Comparison of ENCODE assay signal across 8 cellular contexts in genomic region chr15:89332446-89332845, GRCh38. TPM values are rescaled to one million over a fixed set of nuclear protein-coding genes. Genes with fewer than 3 reads are reported as not detected.
DNase-seq lines count a peak whose midpoint lies in the region; ATAC-seq, FAIRE-seq and TF ChIP-seq lines count a peak whose summit lies in the region.

No MANE protein-coding gene starts in this region.

- no peaks in the 10 kb centered on the region for H3K9me3 ChIP-seq in astrocyte (ENCODE audit: insufficient read depth, low read depth, low read length)
- no peaks in the 10 kb centered on the region for H3K9me3 ChIP-seq in effector memory CD4-positive, alpha-beta T cell (ENCODE audit: control insufficient read depth, low read length)

- H3K27me3 ChIP-seq in HL-60 (ENCODE audit: insufficient read depth, poor library complexity, severe bottlenecking) (no peaks in the 10 kb centered on the region), astrocyte (ENCODE audit: insufficient read depth, low read length) (no peaks in the 10 kb centered on the region)
- no peaks in the 10 kb centered on the region for H3K27me3 ChIP-seq in effector memory CD4-positive, alpha-beta T cell (replicated peaks; ENCODE audit: control insufficient read depth, insufficient read depth, low read length, poor library complexity, severe bottlenecking)

- peaks cover 29% of the 10 kb centered on the region for H3K4me1 ChIP-seq in astrocyte (ENCODE audit: insufficient read depth, low read length)
- H3K4me1 ChIP-seq in effector memory CD4-positive, alpha-beta T cell (ENCODE audit: control insufficient read depth, insufficient read depth, low read length, poor library complexity, severe bottlenecking) = peaks cover 53% of the 10 kb centered on the region

- no peak overlapping the region for H3K27ac Mint-ChIP-seq in astrocyte (ENCODE audit: unreplicated experiment)
- H3K27ac Mint-ChIP-seq in naive B cell = peak overlapping the region in 4 of 6 donors; percentile 66 to 87 (median 72)

- no peak overlapping the region for H2AFZ ChIP-seq in astrocyte (ENCODE audit: low read depth, low read length)

- H3K4me1 Mint-ChIP-seq in astrocyte (ENCODE audit: low read depth, unreplicated experiment) (peaks cover 24% of the 10 kb centered on the region), naive B cell (peaks cover 35 to 58% (median 44%) of the 10 kb centered on the region in 3 donors)

- H3K9me3 Mint-ChIP-seq in astrocyte (ENCODE audit: unreplicated experiment) = no peaks in the 10 kb centered on the region
- H3K9me3 Mint-ChIP-seq in naive B cell = peaks cover 0 to 6% (median 4%) of the 10 kb centered on the region in 7 donors

- ATAC-seq in naive B cell (ENCODE audit: low read depth in 2 of 2) (no peak), GM19351 (IDR thresholded peaks at IDR 0.05; ENCODE audit: unreplicated experiment) (no peak)

- H3K27me3 Mint-ChIP-seq in astrocyte (ENCODE audit: low read depth, unreplicated experiment) = peaks cover 8% of the 10 kb centered on the region
- peaks cover 0 to 7% (median 5%) of the 10 kb centered on the region in 3 donors for H3K27me3 Mint-ChIP-seq in naive B cell

- peaks cover 65% of the 10 kb centered on the region for H4K20me1 ChIP-seq in astrocyte (ENCODE audit: insufficient read depth, low read length)

- peak overlapping the region; percentile 50 for H3K9ac ChIP-seq in astrocyte (ENCODE audit: low read length)

- H3K79me2 ChIP-seq in astrocyte (ENCODE audit: insufficient read depth, low read length) = peaks cover 68% of the 10 kb centered on the region

- FAIRE-seq in D721Med (lab: Jason Lieb, UNC) (no peak), astrocyte (lab: Jason Lieb, UNC) (no peak)

- peaks cover 48% of the 10 kb centered on the region for H3K36me3 ChIP-seq in astrocyte (ENCODE audit: insufficient read depth, low read length)
- peaks cover 49% of the 10 kb centered on the region for H3K36me3 ChIP-seq in effector memory CD4-positive, alpha-beta T cell (ENCODE audit: control insufficient read depth, insufficient read depth, low read length)

- TF ChIP-seq CTCF in D721Med (IDR thresholded peaks at IDR 0.05; ENCODE audit: insufficient read depth, missing control alignments) (peak; percentile 33), HL-60 (IDR thresholded peaks at IDR 0.05; ENCODE audit: insufficient read depth, low read length) (no peak), astrocyte (IDR thresholded peaks at IDR 0.05; ENCODE audit: insufficient read depth, low read depth, low read length) (no peak)

- H3K4me3 Mint-ChIP-seq in astrocyte (ENCODE audit: unreplicated experiment) = peak overlapping the region; percentile 72
- peak overlapping the region; percentile 44 to 85 (median 72) for H3K4me3 Mint-ChIP-seq in naive B cell

- H3K4me2 ChIP-seq in astrocyte (ENCODE audit: low read length) = peak overlapping the region; percentile 97

- H3K4me3 ChIP-seq in HL-60 (replicated peaks; ENCODE audit: insufficient read depth, low read length) (no peak overlapping the region), astrocyte (ENCODE audit: insufficient read depth, low read depth, low read length) (peak overlapping the region; percentile 36)
- no peak overlapping the region for H3K4me3 ChIP-seq in effector memory CD4-positive, alpha-beta T cell (ENCODE audit: insufficient read depth, low read depth, low read length, poor library complexity, severe bottlenecking)

- peaks cover 7% of the 10 kb centered on the region for H3K36me3 Mint-ChIP-seq in astrocyte (ENCODE audit: low read depth, unreplicated experiment)
- peaks cover 7 to 12% of the 10 kb centered on the region in 2 donors for H3K36me3 Mint-ChIP-seq in naive B cell

- peak overlapping the region; percentile 28; the same call in 1 of the 2 replicates for H3K27ac ChIP-seq in HL-60 (replicated peaks)
- H3K27ac ChIP-seq in astrocyte (ENCODE audit: low read depth, low read length) = no peak overlapping the region
- no peak overlapping the region for H3K27ac ChIP-seq in effector memory CD4-positive, alpha-beta T cell (ENCODE audit: insufficient read depth, low read length, poor library complexity, severe bottlenecking)

- DNase-seq in D721Med (ENCODE audit: insufficient read length, low spot score) (no peak), HL-60 (ENCODE audit: low read depth in 1 of 2, low spot score in 1 of 2) (peak in 1 of 2 experiments; percentile 21), astrocyte (ENCODE audit: low read depth) (no peak), naive B cell (no peak), SKM-1 (lab: John Stamatoyannopoulos, UW; ENCODE audit: unreplicated experiment) (no peak), DMS79 (lab: John Stamatoyannopoulos, UW) (no peak)
- DNase-seq in effector memory CD4-positive, alpha-beta T cell = no peak

RNA-seq across cellular contexts. Expression of gene POLG, which starts 2.2 kb away (rescaled TPM):
- 48.5 and 54.4 TPM in 2 replicates for total RNA-seq in astrocyte
- polyA plus RNA-seq in naive B cell (ENCODE audit: low read depth in 6 of 6) = 10 to 100 TPM; 23.7 to 61.3 (median 28.5) TPM
